ENCODE assay signal across 8 cellular contexts in the genomic region with DNA sequence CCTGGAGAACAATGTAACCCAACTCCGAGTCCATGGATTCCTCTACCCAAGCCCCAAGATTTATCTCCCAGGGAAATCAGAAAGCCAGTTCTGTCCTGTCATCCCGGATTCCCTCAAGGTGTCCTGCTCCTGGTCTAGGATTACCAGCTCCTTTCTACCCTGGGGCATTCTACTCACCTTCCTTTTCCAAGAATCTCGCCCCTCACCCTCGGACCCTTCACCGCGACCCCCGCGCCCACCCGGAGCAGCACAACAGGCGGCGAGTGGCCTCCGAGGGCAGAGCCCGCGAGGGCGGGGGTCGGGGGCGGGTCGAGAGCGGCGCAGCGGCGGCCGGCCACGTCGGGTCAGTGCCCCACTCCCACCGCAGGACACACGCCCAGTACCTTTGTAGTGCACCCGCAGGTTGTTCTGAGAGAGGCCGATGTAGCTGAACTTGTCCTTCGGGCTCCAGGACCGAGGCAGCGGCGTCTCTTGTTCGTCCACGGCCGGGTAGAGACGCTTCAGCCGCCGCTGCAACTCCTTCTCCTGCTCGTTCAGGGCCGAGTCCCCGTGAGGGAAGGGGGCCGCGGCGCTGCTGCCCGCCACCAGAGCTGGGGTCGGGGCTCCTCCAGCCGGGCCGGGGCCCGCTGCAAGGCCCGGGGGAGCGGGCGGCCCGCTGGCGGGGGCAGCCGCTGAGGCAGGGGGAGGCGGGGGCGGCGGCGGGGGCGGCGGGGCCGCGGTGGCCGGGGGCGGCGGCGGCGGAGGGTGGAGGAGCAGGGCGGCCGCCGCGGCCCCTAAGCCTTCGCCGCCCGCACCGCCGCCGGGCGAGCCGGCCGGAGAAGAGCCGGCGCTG. TPM values are rescaled to one million over a fixed set of nuclear protein-coding genes. Genes with fewer than 3 reads are reported as not detected.
A peak's percentile ranks its signal among the peaks of the same experiment; 100 is the strongest.
DNase-seq lines count a peak whose midpoint lies in the region; ATAC-seq and TF ChIP-seq lines count a peak whose summit lies in the region.

No MANE protein-coding gene starts in this region.

- H3K4me1 Mint-ChIP-seq in activated naive CD8-positive, alpha-beta T cell treated with anti-CD3 and anti-CD28 coated beads for 36 hours, result peaks cover 47% of the 10 kb centered on the region

- peak overlapping the region; percentile 98 for H3K18ac ChIP-seq in trophoblast cell (ENCODE audit: low read length)

- peak overlapping the region; percentile 91 for H4K8ac ChIP-seq in trophoblast cell (ENCODE audit: low read depth, low read length)

- peak overlapping the region; percentile 93 for H3K4me2 ChIP-seq in trophoblast cell (ENCODE audit: low read length)

- H2AFZ ChIP-seq in trophoblast cell (ENCODE audit: insufficient read depth, low read length, poor library complexity), result peak overlapping the region; percentile 62

- peak overlapping the region; percentile 98 for H3K14ac ChIP-seq in trophoblast cell (ENCODE audit: low read length)

- no CpG with 5 or more reads among the region's 84 CpGs for WGBS in trophoblast cell (ENCODE audit: extremely low coverage, insufficient coverage, insufficient read length)

- H4K91ac ChIP-seq in trophoblast cell (ENCODE audit: low read depth, low read length), result peak overlapping the region; percentile 95

- in situ Hi-C loops in Panc1 (cut with HindIII; ENCODE audit: low pct_unique_long_range_greater_than_20kb, low sequenced_read_pairs), result no loop called here

- H3K9me3 ChIP-seq in Panc1 (ENCODE audit: control insufficient read depth, insufficient read depth, low read depth, low read length) (no peaks in the 10 kb centered on the region), trophoblast cell (ENCODE audit: insufficient read depth, low read depth, low read length) (peaks cover 2% of the 10 kb centered on the region)

- ATAC-seq in HG03045 (IDR thresholded peaks at IDR 0.05; ENCODE audit: unreplicated experiment), result peak; percentile 29
- peak; percentile 36 for ATAC-seq in Panc1

- intact Hi-C loops in Panc1 (cut with micrococcal nuclease; ENCODE audit: unreplicated experiment) (no loop called here), cardiac septum (cut with DNase I) (loop anchor here (2.0 to 5.0 kb wide), 3 partner anchors 52 to 102 kb away; a partner anchor contains a TSS)

- no peak for TF ChIP-seq CTCF in Panc1 (IDR thresholded peaks at IDR 0.05)

- H3K36me3 Mint-ChIP-seq in activated naive CD8-positive, alpha-beta T cell treated with anti-CD3 and anti-CD28 coated beads for 36 hours, result peaks cover 27% of the 10 kb centered on the region

- no peak overlapping the region for H3K23ac ChIP-seq in trophoblast cell (ENCODE audit: low read length)

- peak overlapping the region; percentile 88 for H3K27ac ChIP-seq in Panc1 (ENCODE audit: low read length)
- peak overlapping the region; percentile 97 for H3K27ac ChIP-seq in trophoblast cell (ENCODE audit: low read depth, low read length)

- no peak overlapping the region for H2BK12ac ChIP-seq in trophoblast cell (ENCODE audit: low read length)

- H3K27me3 ChIP-seq in Panc1 (ENCODE audit: control insufficient read depth, insufficient read depth, low read length) (no peaks in the 10 kb centered on the region), trophoblast cell (ENCODE audit: insufficient read depth, low read length) (no peaks in the 10 kb centered on the region)

- no TSS peak for BruUV-seq in Panc1 (replicated peaks; lab: Mats Ljungman, UMichigan)

- H2AK5ac ChIP-seq in trophoblast cell (ENCODE audit: low read length), result peak overlapping the region; percentile 49

- H3K4me3 Mint-ChIP-seq in activated naive CD8-positive, alpha-beta T cell treated with anti-CD3 and anti-CD28 coated beads for 36 hours, result peak overlapping the region; percentile 99

- POLR2A ChIA-PET in Panc1 (lab: Charles Lee), result no interaction called here

- no peaks in the 10 kb centered on the region for H3K27me3 Mint-ChIP-seq in activated naive CD8-positive, alpha-beta T cell treated with anti-CD3 and anti-CD28 coated beads for 36 hours

- H3K4me3 ChIP-seq in Panc1 (ENCODE audit: low read depth in 2 of 2, low read length in 2 of 2) (peak overlapping the region; percentile 68 to 77), trophoblast cell (ENCODE audit: low read depth, low read length) (peak overlapping the region; percentile 87)

- peak overlapping the region; percentile 34 for H2BK5ac ChIP-seq in trophoblast cell (ENCODE audit: low read depth, low read length, poor library complexity)

- peak; percentile 16 for DNase-seq in activated T-cell treated with anti-CD3 and anti-CD28 coated beads for 1 hour (ENCODE audit: low read depth)
- no peak for DNase-seq in activated T-cell treated with anti-CD3 and anti-CD28 coated beads for 4 hours
- no peak for DNase-seq in Panc1 (ENCODE audit: low read depth, low spot score)
- DNase-seq in activated naive CD8-positive, alpha-beta T cell treated with anti-CD3 and anti-CD28 coated beads for 36 hours, result peak; percentile 53
- peak; percentile 78 for DNase-seq in cardiac septum (ENCODE audit: low spot score)
- peak; percentile 72 to 88 for DNase-seq in trophoblast cell
- no peak for DNase-seq in SHP77 (lab: John Stamatoyannopoulos, UW)

- peak overlapping the region; percentile 98 for H3K9ac ChIP-seq in trophoblast cell (ENCODE audit: low read length)

- CTCF ChIA-PET in Panc1 (lab: Charles Lee), result interaction anchor here (0.6 kb wide), 1 partner anchor 107 kb away, joined by 6 read pairs; no protein-coding TSS in a partner anchor

- peaks cover 18% of the 10 kb centered on the region for H3K79me2 ChIP-seq in trophoblast cell (ENCODE audit: control insufficient read depth, insufficient read depth, low read length, poor library complexity)

- H3K36me3 ChIP-seq in Panc1 (ENCODE audit: control insufficient read depth, insufficient read depth, low read length), result no peaks in the 10 kb centered on the region; the same call in 1 of the 2 replicates
- peaks cover 0 to 2% of the 10 kb centered on the region in 2 experiments for H3K36me3 ChIP-seq in trophoblast cell (ENCODE audit: control insufficient read depth in 1 of 2, insufficient read depth in 2 of 2, low read length in 2 of 2)

- peaks cover 13% of the 10 kb centered on the region for H3K79me1 ChIP-seq in trophoblast cell (ENCODE audit: low read length)

- H3K4me1 ChIP-seq in Panc1 (ENCODE audit: control insufficient read depth, insufficient read depth, low read length) (peaks cover 15% of the 10 kb centered on the region), trophoblast cell (ENCODE audit: control insufficient read depth in 1 of 2, insufficient read depth in 2 of 2, low read length in 2 of 2) (peaks cover 2 to 3% of the 10 kb centered on the region in 2 experiments)

- peak overlapping the region; percentile 86 for H2BK120ac ChIP-seq in trophoblast cell (ENCODE audit: insufficient read depth, low read length, poor library complexity)

- H3K4ac ChIP-seq in trophoblast cell (ENCODE audit: low read depth, low read length), result peak overlapping the region; percentile 80

- H3K9me3 Mint-ChIP-seq in activated naive CD8-positive, alpha-beta T cell treated with anti-CD3 and anti-CD28 coated beads for 36 hours, result peaks cover 5% of the 10 kb centered on the region

- H4K12ac ChIP-seq in trophoblast cell (ENCODE audit: low read depth, low read length), result peak overlapping the region; percentile 83

- peak overlapping the region; percentile 92 for H3K27ac Mint-ChIP-seq in activated naive CD8-positive, alpha-beta T cell treated with anti-CD3 and anti-CD28 coated beads for 36 hours

RNA-seq across cellular contexts. Expression of a gene that starts 0.9 kb away (rescaled TPM):
- 44.5 TPM for total RNA-seq in Panc1 (2021; ENCODE audit: unreplicated experiment)
- 23.4 TPM for polyA plus RNA-seq in Panc1 (2012; ENCODE audit: insufficient read length)
- total RNA-seq in activated naive CD8-positive, alpha-beta T cell treated with anti-CD3 and anti-CD28 coated beads for 36 hours, result 10 to 100 TPM; 54.9 to 56.5 TPM
- total RNA-seq in cardiac septum, result 40.2 TPM
- polyA plus RNA-seq in trophoblast cell (2013), result 37.3 TPM in 2 replicates

Comparison
In these comparisons a context has a peak if more than half of its experiments do, and no peak if none do; other contexts are left out.
1. DNase-seq: peak in activated T-cell treated with anti-CD3 and anti-CD28 coated beads for 1 hour (single experiment), activated naive CD8-positive, alpha-beta T cell treated with anti-CD3 and anti-CD28 coated beads for 36 hours (single experiment), cardiac septum (single experiment) and trophoblast cell (2 of 2); none in activated T-cell treated with anti-CD3 and anti-CD28 coated beads for 4 hours (single experiment), Panc1 (single experiment) and SHP77 (0 of 2).